16 cellular contexts compared by ENCODE assay signal in genomic region chr7:48105045-48105444, GRCh38. TPM values are rescaled to one million over a fixed set of nuclear protein-coding genes. Genes with fewer than 3 reads are reported as not detected.
DNase-seq lines count a peak whose midpoint lies in the region; ATAC-seq, FAIRE-seq and TF ChIP-seq lines count a peak whose summit lies in the region.
"Had no signal": no experiment of that assay in that cellular context is flagged by ENCODE, and none has a peak within 500 bp of the region (broad histone marks: within the 10 kb centered on the region; RNA-seq: fewer than 3 reads in every experiment).

No MANE protein-coding gene starts in this region.

- no peak overlapping the region for H2BK120ac ChIP-seq in mesenchymal stem cell (ENCODE audit: low read depth, low read length)

- no peak overlapping the region for H3K14ac ChIP-seq in mesenchymal stem cell (ENCODE audit: low read length in 2 of 2)

- H3K23ac ChIP-seq in mesenchymal stem cell (ENCODE audit: low read length in 2 of 2) = no peak overlapping the region

- H4K8ac ChIP-seq in mesenchymal stem cell (ENCODE audit: low read length) = no peak overlapping the region

- CTCF ChIA-PET in CD8-positive, alpha-beta memory T cell (lab: Charles Lee) = interaction anchor here (0.8 to 12.9 kb wide), 4 partner anchors 10 to 161 kb away, joined by 3 to 140 read pairs (median 20); partner anchors contain the start of gene UPP1

- ATAC-seq in activated T-cell treated with anti-CD3 and anti-CD28 coated beads, Interleukin-2, amount 50 U/mL, for 72 hours (replicated peaks in 1 of 2) = no peak
- no peak for ATAC-seq in central memory CD8-positive, alpha-beta T cell (replicated peaks; ENCODE audit: extremely low read depth, poor library complexity, severe bottlenecking)
- ATAC-seq in natural killer cell treated with Interleukin-12 subunit alpha and Interleukin-12 subunit beta and Interleukin-15 and Interleukin-18, amount 100 ng/mL, for 72 hours = no peak

- peaks cover 59% of the 10 kb centered on the region for H3K36me3 ChIP-seq in CD8-positive, alpha-beta memory T cell (ENCODE audit: insufficient read depth, low read length)
- H3K36me3 ChIP-seq in mesenchymal stem cell (ENCODE audit: control insufficient read depth in 1 of 2, insufficient read depth in 2 of 2, low read depth in 1 of 2, low read length in 2 of 2) = peaks cover 53 to 86% of the 10 kb centered on the region in 2 experiments

- H3K79me1 ChIP-seq in mesenchymal stem cell (replicated peaks; ENCODE audit: low read length, poor library complexity, severe bottlenecking) = peaks cover 10% of the 10 kb centered on the region

- no peaks in the 10 kb centered on the region for H3K27me3 ChIP-seq in CD8-positive, alpha-beta memory T cell (ENCODE audit: insufficient read depth, low read length, poor library complexity, severe bottlenecking)
- H3K27me3 ChIP-seq in mesenchymal stem cell (ENCODE audit: control insufficient read depth in 1 of 2, insufficient read depth in 1 of 2, low read length in 2 of 2) = no peaks in the 10 kb centered on the region

- no peak overlapping the region for H2AK5ac ChIP-seq in mesenchymal stem cell (ENCODE audit: low read length, severe bottlenecking)

- H2BK12ac ChIP-seq in mesenchymal stem cell (ENCODE audit: low read length in 2 of 2) = no peak overlapping the region

- H2AFZ ChIP-seq in mesenchymal stem cell (ENCODE audit: low read depth, low read length) = no peak overlapping the region
- H2AFZ ChIP-seq: PC-9 had no signal

- H3K9me3 ChIP-seq in CD8-positive, alpha-beta memory T cell (ENCODE audit: low read length) = no peaks in the 10 kb centered on the region
- H3K9me3 ChIP-seq in mesenchymal stem cell (ENCODE audit: control insufficient read depth, low read length) = no peaks in the 10 kb centered on the region

- H3K9me3 Mint-ChIP-seq in activated T-cell treated with anti-CD3 and anti-CD28 coated beads, Interleukin-2, amount 50 U/mL, for 72 hours = no peaks in the 10 kb centered on the region
- no peaks in the 10 kb centered on the region for H3K9me3 Mint-ChIP-seq in CD8-positive, alpha-beta memory T cell
- H3K9me3 Mint-ChIP-seq in central memory CD8-positive, alpha-beta T cell = no peaks in the 10 kb centered on the region
- no peaks in the 10 kb centered on the region for H3K9me3 Mint-ChIP-seq in natural killer cell treated with Interleukin-12 subunit alpha and Interleukin-12 subunit beta and Interleukin-15 and Interleukin-18, amount 100 ng/mL, for 72 hours
- H3K9me3 Mint-ChIP-seq: HFFc6 had no signal

- H3K4me1 Mint-ChIP-seq in activated T-cell treated with anti-CD3 and anti-CD28 coated beads, Interleukin-2, amount 50 U/mL, for 72 hours (ENCODE audit: low read depth) = peaks cover 6% of the 10 kb centered on the region
- peaks cover 24 to 35% (median 33%) of the 10 kb centered on the region in 3 donors for H3K4me1 Mint-ChIP-seq in CD8-positive, alpha-beta memory T cell
- H3K4me1 Mint-ChIP-seq in central memory CD8-positive, alpha-beta T cell = peaks cover 27% of the 10 kb centered on the region
- H3K4me1 Mint-ChIP-seq in natural killer cell treated with Interleukin-12 subunit alpha and Interleukin-12 subunit beta and Interleukin-15 and Interleukin-18, amount 100 ng/mL, for 72 hours (ENCODE audit: low read depth in 2 of 2) = peaks cover 15 to 34% of the 10 kb centered on the region in 2 donors

- POLR2A ChIA-PET in CD8-positive, alpha-beta memory T cell (lab: Charles Lee) = no interaction called here

- H3K27ac ChIP-seq in CD8-positive, alpha-beta memory T cell (ENCODE audit: low read depth, low read length) = no peak overlapping the region
- no peak overlapping the region for H3K27ac ChIP-seq in mesenchymal stem cell (ENCODE audit: low read length, poor library complexity, severe bottlenecking)
- H3K27ac ChIP-seq: HL-60, PC-9 had no signal

- no peak overlapping the region for H4K91ac ChIP-seq in mesenchymal stem cell (ENCODE audit: low read length)

- no peak overlapping the region for H3K18ac ChIP-seq in mesenchymal stem cell (ENCODE audit: low read depth in 1 of 2, low read length in 2 of 2)

- H3K36me3 Mint-ChIP-seq in activated T-cell treated with anti-CD3 and anti-CD28 coated beads, Interleukin-2, amount 50 U/mL, for 72 hours (ENCODE audit: insufficient read depth in 2 of 2) = peaks cover 18 to 34% of the 10 kb centered on the region in 2 donors
- H3K36me3 Mint-ChIP-seq in CD8-positive, alpha-beta memory T cell = peaks cover 19 to 86% (median 32%) of the 10 kb centered on the region in 3 donors
- H3K36me3 Mint-ChIP-seq in central memory CD8-positive, alpha-beta T cell (ENCODE audit: insufficient read depth) = peaks cover 73% of the 10 kb centered on the region
- H3K36me3 Mint-ChIP-seq in natural killer cell treated with Interleukin-12 subunit alpha and Interleukin-12 subunit beta and Interleukin-15 and Interleukin-18, amount 100 ng/mL, for 72 hours = peaks cover 42% of the 10 kb centered on the region

- H3K4me3 ChIP-seq in CD8-positive, alpha-beta memory T cell (ENCODE audit: low read length) = no peak overlapping the region
- no peak overlapping the region for H3K4me3 ChIP-seq in mesenchymal stem cell (ENCODE audit: insufficient read depth in 1 of 2, low read depth in 1 of 2, low read length in 2 of 2)
- H3K4me3 ChIP-seq: PC-9 had no signal

- no peak overlapping the region for H3K4me3 Mint-ChIP-seq in activated T-cell treated with anti-CD3 and anti-CD28 coated beads, Interleukin-2, amount 50 U/mL, for 72 hours
- no peak overlapping the region for H3K4me3 Mint-ChIP-seq in CD8-positive, alpha-beta memory T cell
- H3K4me3 Mint-ChIP-seq in central memory CD8-positive, alpha-beta T cell = no peak overlapping the region
- no peak overlapping the region for H3K4me3 Mint-ChIP-seq in natural killer cell treated with Interleukin-12 subunit alpha and Interleukin-12 subunit beta and Interleukin-15 and Interleukin-18, amount 100 ng/mL, for 72 hours
- H3K4me3 Mint-ChIP-seq: HFFc6 had no signal

- peak overlapping the region; percentile 62 for H3K27ac Mint-ChIP-seq in activated T-cell treated with anti-CD3 and anti-CD28 coated beads, Interleukin-2, amount 50 U/mL, for 72 hours
- peak overlapping the region in 5 of 8 donors; percentile 18 to 69 (median 50) for H3K27ac Mint-ChIP-seq in CD8-positive, alpha-beta memory T cell
- H3K27ac Mint-ChIP-seq in central memory CD8-positive, alpha-beta T cell (ENCODE audit: low read depth) = peak overlapping the region; percentile 35
- peak overlapping the region; percentile 48 to 66 for H3K27ac Mint-ChIP-seq in natural killer cell treated with Interleukin-12 subunit alpha and Interleukin-12 subunit beta and Interleukin-15 and Interleukin-18, amount 100 ng/mL, for 72 hours
- H3K27ac Mint-ChIP-seq: HFFc6 had no signal

- TF ChIP-seq POLR2A in GM12891 (IDR thresholded peaks at IDR 0.05; ENCODE audit: low read depth, low read length) = no peak

- no peak overlapping the region for H3K4me2 ChIP-seq in mesenchymal stem cell (ENCODE audit: low read length, poor library complexity, severe bottlenecking)
- H3K4me2 ChIP-seq: PC-9 had no signal

- H3K4ac ChIP-seq in mesenchymal stem cell (ENCODE audit: low read depth in 1 of 2, low read length in 2 of 2) = no peak overlapping the region

- no peak for FAIRE-seq in GM12891 (lab: Jason Lieb, UNC)

- 99% methylated on average over 5 of the region's 5 CpGs for WGBS in mesenchymal stem cell

- no peak overlapping the region for H2BK15ac ChIP-seq in mesenchymal stem cell (ENCODE audit: low read depth, poor library complexity, severe bottlenecking)

- H3K9ac ChIP-seq in mesenchymal stem cell (ENCODE audit: low read length) = no peak overlapping the region

- H3K4me1 ChIP-seq in CD8-positive, alpha-beta memory T cell (ENCODE audit: insufficient read depth, low read length) = peaks cover 16% of the 10 kb centered on the region
- H3K4me1 ChIP-seq in mesenchymal stem cell (ENCODE audit: control insufficient read depth, insufficient read depth, low read depth, low read length) = peaks cover 7% of the 10 kb centered on the region

- H3K27me3 Mint-ChIP-seq in activated T-cell treated with anti-CD3 and anti-CD28 coated beads, Interleukin-2, amount 50 U/mL, for 72 hours (ENCODE audit: low read depth) = no peaks in the 10 kb centered on the region
- H3K27me3 Mint-ChIP-seq in CD8-positive, alpha-beta memory T cell = no peaks in the 10 kb centered on the region
- H3K27me3 Mint-ChIP-seq in central memory CD8-positive, alpha-beta T cell = no peaks in the 10 kb centered on the region
- H3K27me3 Mint-ChIP-seq in natural killer cell treated with Interleukin-12 subunit alpha and Interleukin-12 subunit beta and Interleukin-15 and Interleukin-18, amount 100 ng/mL, for 72 hours = no peaks in the 10 kb centered on the region

- no peak overlapping the region for H2BK5ac ChIP-seq in mesenchymal stem cell (ENCODE audit: low read depth, low read length, poor library complexity, severe bottlenecking)

- no peak for DNase-seq in activated T-cell treated with anti-CD3 and anti-CD28 coated beads, Interleukin-2, amount 50 U/mL, for 72 hours
- no peak for DNase-seq in activated T-cell treated with anti-CD3 and anti-CD28 coated beads, Interleukin-2, amount 50 U/mL, for 1 hour
- DNase-seq in CD8-positive, alpha-beta memory T cell = no peak
- DNase-seq in central memory CD8-positive, alpha-beta T cell (ENCODE audit: low spot score in 2 of 2) = no peak
- no peak for DNase-seq in natural killer cell treated with Interleukin-12 subunit alpha and Interleukin-12 subunit beta and Interleukin-15 and Interleukin-18, amount 100 ng/mL, for 72 hours (ENCODE audit: low spot score)
- DNase-seq in GM12891 (ENCODE audit: insufficient read length, low spot score) = no peak
- no peak for DNase-seq in mesenchymal stem cell
- DNase-seq: AML-193, DMS 273 treated with DMSO at 0.1 percent for 48 hours, GOT3, HFFc6, NCI-H1436 treated with DMSO at 0.1 percent for 48 hours, NCI-H748 treated with DMSO at 0.1 percent for 48 hours, PC-9, SHP77 had no signal

TF ChIP-seq in GM12891, 5 proteins besides CTCF, POLR2A, EP300 and RAD21:
- TF ChIP-seq POU2F2 (IDR thresholded peaks at IDR 0.05; ENCODE audit: low read depth, low read length) (no peak), PAX5 (IDR thresholded peaks at IDR 0.05; ENCODE audit: insufficient read depth, low read length, severe bottlenecking) (no peak), SPI1 (IDR thresholded peaks at IDR 0.05; ENCODE audit: low read depth, low read length) (no peak), TAF1 (IDR thresholded peaks at IDR 0.05; ENCODE audit: low read depth, low read length) (no peak), POLR2AphosphoS5 (IDR thresholded peaks at IDR 0.05; ENCODE audit: low read depth, low read length) (no peak)

RNA-seq across cellular contexts. Expression of gene UPP1, which starts 16.0 kb away (rescaled TPM):
- total RNA-seq in activated T-cell treated with anti-CD3 and anti-CD28 coated beads, Interleukin-2, amount 50 U/mL, for 72 hours = 100 to 1,000 TPM in 1 of 2 donors, 10 to 100 TPM in 1; 92.2 to 122 TPM
- 10 to 100 TPM; 92.3 to 93.1 TPM for total RNA-seq in CD8-positive, alpha-beta memory T cell
- polyA plus RNA-seq in CD8-positive, alpha-beta memory T cell = 106 TPM
- 100 to 1,000 TPM in 1 of 2 donors, 10 to 100 TPM in 1; 93.2 to 145 TPM for total RNA-seq in natural killer cell treated with Interleukin-12 subunit alpha and Interleukin-12 subunit beta and Interleukin-15 and Interleukin-18, amount 100 ng/mL, for 72 hours
- polyA plus RNA-seq in GM12891 (2012; ENCODE audit: low read depth, missing spikeins) = 2.2 TPM
- polyA plus RNA-seq in mesenchymal stem cell (2013, experiment 1 of 2) = 38.2 TPM
- 37.1 TPM for polyA plus RNA-seq in mesenchymal stem cell (2013, experiment 2 of 2)
